ENCODE assay signal across 21 cellular contexts in the genomic region with DNA sequence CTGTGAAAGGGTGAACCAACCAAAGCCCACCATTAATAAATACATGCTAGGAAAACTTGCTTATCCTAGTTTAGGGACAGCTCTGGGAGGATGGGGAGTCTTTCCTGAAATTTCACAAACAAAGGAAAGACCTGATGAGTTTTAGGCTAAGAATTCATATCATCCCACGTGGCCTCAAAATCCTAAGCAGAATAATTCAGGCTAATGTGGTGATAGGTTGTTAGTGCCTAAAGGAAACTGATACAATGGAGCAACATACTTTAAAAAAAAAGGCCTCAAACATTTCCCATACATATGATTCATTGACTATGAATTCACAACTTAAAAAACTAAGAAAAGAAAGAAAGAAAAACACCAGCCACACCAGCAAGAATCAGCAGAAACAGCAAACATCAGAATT.
"Had no signal": no experiment of that assay in that cellular context is flagged by ENCODE, and none has a peak within 500 bp of the region (broad histone marks: within the 10 kb centered on the region; RNA-seq: fewer than 3 reads in every experiment).

No MANE protein-coding gene starts in this region.

- H3K27ac Mint-ChIP-seq: activated CD8-positive, alpha-beta T cell treated with anti-CD3 and anti-CD28 coated beads for 36 hours; activated naive CD4-positive, alpha-beta T cell treated with anti-CD3 and anti-CD28 coated beads, Interleukin-2, amount 50 U/mL, for 24 hours; neural progenitor cell; stimulated activated naive B cell treated with anti-CD40 and anti-IgM and Interleukin-4, amounts not matched to agents 10 μg/mL and 1 μg/mL and 100 μg/mL, for 72 hours; WTC11 had no signal

- H3K4me1 Mint-ChIP-seq: activated naive CD4-positive, alpha-beta T cell treated with anti-CD3 and anti-CD28 coated beads, Interleukin-2, amount 50 U/mL, for 24 hours; naive B cell; neural progenitor cell; stimulated activated naive B cell treated with anti-CD40 and anti-IgM and Interleukin-4, amounts not matched to agents 10 μg/mL and 1 μg/mL and 100 μg/mL, for 72 hours; WTC11 had no signal

- H3K9me3 Mint-ChIP-seq: neural progenitor cell had no signal

- DNase-seq: activated CD4-positive, alpha-beta T cell treated with anti-CD3 and anti-CD28 coated beads for 4 hours; activated CD8-positive, alpha-beta T cell treated with anti-CD3 and anti-CD28 coated beads for 36 hours; activated effector memory CD4-positive, alpha-beta T cell treated with Interleukin-2 at 50 U/mL for 16 hours; activated T-cell treated with anti-CD3 and anti-CD28 coated beads, Interleukin-2, amount 50 U/mL, for 4 hours; adrenal gland; gastrocnemius medialis; heart right ventricle; naive B cell; retina; stimulated activated CD4-positive, alpha-beta T cell treated with anti-CD3 and anti-CD28 coated beads, Interleukin-2, amount 100 ng/mL, for 48 hours; stimulated activated naive B cell treated with anti-CD40 and anti-IgM and Interleukin-4, amounts not matched to agents 10 μg/mL and 1 μg/mL and 100 μg/mL, for 72 hours; tibial artery had no signal

- H3K4me3 Mint-ChIP-seq: activated CD8-positive, alpha-beta T cell treated with anti-CD3 and anti-CD28 coated beads for 36 hours; activated naive CD4-positive, alpha-beta T cell treated with anti-CD3 and anti-CD28 coated beads, Interleukin-2, amount 50 U/mL, for 24 hours; activated T-cell treated with anti-CD3 and anti-CD28 coated beads, Interleukin-2, amount 50 U/mL, for 4 hours; naive B cell; neural progenitor cell; stimulated activated naive B cell treated with anti-CD40 and anti-IgM and Interleukin-4, amounts not matched to agents 10 μg/mL and 1 μg/mL and 100 μg/mL, for 72 hours; WTC11 had no signal

- H3K27me3 ChIP-seq: adrenal gland, breast epithelium, gastrocnemius medialis, neural progenitor cell, tibial artery had no signal

- H3K36me3 Mint-ChIP-seq: activated naive CD4-positive, alpha-beta T cell treated with anti-CD3 and anti-CD28 coated beads, Interleukin-2, amount 50 U/mL, for 24 hours; naive B cell; neural progenitor cell; stimulated activated naive B cell treated with anti-CD40 and anti-IgM and Interleukin-4, amounts not matched to agents 10 μg/mL and 1 μg/mL and 100 μg/mL, for 72 hours had no signal

- H3K36me3 ChIP-seq: adrenal gland, breast epithelium, gastrocnemius medialis, heart right ventricle, neural progenitor cell, tibial artery had no signal

- H3K4me3 ChIP-seq: adrenal gland, breast epithelium, gastrocnemius medialis, heart right ventricle, neural progenitor cell, tibial artery had no signal

- FAIRE-seq: endometrium, TTC549, urothelium cell line had no signal

- ATAC-seq: activated CD8-positive, alpha-beta T cell treated with anti-CD3 and anti-CD28 coated beads for 36 hours; activated T-cell treated with anti-CD3 and anti-CD28 coated beads, Interleukin-2, amount 50 U/mL, for 4 hours; esophagus mucosa; gastrocnemius medialis; heart right ventricle; left lobe of liver; stimulated activated naive B cell treated with anti-CD40 and anti-IgM and Interleukin-4, amounts not matched to agents 10 μg/mL and 1 μg/mL and 100 μg/mL, for 72 hours; WTC11 had no signal

- H3K27me3 Mint-ChIP-seq: activated CD8-positive, alpha-beta T cell treated with anti-CD3 and anti-CD28 coated beads for 36 hours; activated naive CD4-positive, alpha-beta T cell treated with anti-CD3 and anti-CD28 coated beads, Interleukin-2, amount 50 U/mL, for 24 hours; naive B cell; stimulated activated naive B cell treated with anti-CD40 and anti-IgM and Interleukin-4, amounts not matched to agents 10 μg/mL and 1 μg/mL and 100 μg/mL, for 72 hours had no signal
